In genomic region chr18:56402872-56403516, GRCh38 we compare ENCODE assay signal across 10 cellular contexts.
A peak's percentile ranks its signal among the peaks of the same experiment; 100 is the strongest.
DNase-seq lines count a peak whose midpoint lies in the region; ATAC-seq and TF ChIP-seq lines count a peak whose summit lies in the region.
"Had no signal": no experiment of that assay in that cellular context is flagged by ENCODE, and none has a peak within 500 bp of the region (broad histone marks: within the 10 kb centered on the region; RNA-seq: fewer than 3 reads in every experiment).

No MANE protein-coding gene starts in this region.

- no peaks in the 10 kb centered on the region for H3K36me3 Mint-ChIP-seq in activated naive CD4-positive, alpha-beta T cell treated with anti-CD3 and anti-CD28 coated beads for 36 hours (ENCODE audit: low read depth)

- no peaks in the 10 kb centered on the region for H3K36me3 ChIP-seq in fibroblast of lung (ENCODE audit: control insufficient read depth, insufficient read depth, low read length)

- no peak overlapping the region for H3K27ac Mint-ChIP-seq in activated naive CD4-positive, alpha-beta T cell treated with anti-CD3 and anti-CD28 coated beads for 36 hours
- H3K27ac Mint-ChIP-seq: T-helper 1 cell treated with Interleukin-12 subunit alpha and Interleukin-12 subunit beta and Interleukin-4 antibody, amounts not matched to agents 30 μg/mL and 1 μg/mL, for 36 hours had no signal

- intact Hi-C loops in activated naive CD4-positive, alpha-beta T cell treated with anti-CD3 and anti-CD28 coated beads for 36 hours (cut with micrococcal nuclease), result no loop called here

- H4K20me1 ChIP-seq in fibroblast of lung (ENCODE audit: control insufficient read depth, extremely low read depth, insufficient read depth, low read length), result no peaks in the 10 kb centered on the region

- no peaks in the 10 kb centered on the region for H3K4me1 ChIP-seq in fibroblast of lung (ENCODE audit: control insufficient read depth, extremely low read depth, insufficient read depth, low read length)

- H2AFZ ChIP-seq in fibroblast of lung (ENCODE audit: low read length), result peak overlapping the region; percentile 18

- no peak overlapping the region for H3K9ac ChIP-seq in fibroblast of lung (ENCODE audit: insufficient read depth, low read length)

- H3K27ac ChIP-seq in fibroblast of lung (ENCODE audit: insufficient read depth, low read length), result peak overlapping the region; percentile 7

- ATAC-seq in GM19463 (IDR thresholded peaks at IDR 0.05; ENCODE audit: unreplicated experiment), result no peak

- DNase-seq in ELR (ENCODE audit: low read depth) (peak; percentile 73), RKO (ENCODE audit: low spot score) (peak; percentile 61), fibroblast of lung (ENCODE audit: low read depth in 2 of 2) (peak; percentile 86 to 91), retinal pigment epithelial cell (ENCODE audit: low read depth) (peak; percentile 70), amygdala (lab: John Stamatoyannopoulos, UW) (no peak), T-helper 2 cell (no peak)
- no peak for DNase-seq in activated naive CD4-positive, alpha-beta T cell treated with anti-CD3 and anti-CD28 coated beads for 36 hours
- DNase-seq: NCI-H2171 treated with DMSO at 0.1 percent for 48 hours had no signal

- H3K27me3 Mint-ChIP-seq in activated naive CD4-positive, alpha-beta T cell treated with anti-CD3 and anti-CD28 coated beads for 36 hours (ENCODE audit: low read depth), result peaks cover 4% of the 10 kb centered on the region

- no peaks in the 10 kb centered on the region for H3K79me2 ChIP-seq in fibroblast of lung (ENCODE audit: control insufficient read depth, insufficient read depth, low read length)

- peak overlapping the region; percentile 11 for H3K4me2 ChIP-seq in fibroblast of lung (ENCODE audit: extremely low read depth, insufficient read depth, low read length)

- CTCF ChIA-PET in activated naive CD4-positive, alpha-beta T cell treated with anti-CD3 and anti-CD28 coated beads for 36 hours (lab: Charles Lee), result no interaction called here

- no peaks in the 10 kb centered on the region for H3K4me1 Mint-ChIP-seq in activated naive CD4-positive, alpha-beta T cell treated with anti-CD3 and anti-CD28 coated beads for 36 hours (ENCODE audit: low read depth)

- TF ChIP-seq CTCF in fibroblast of lung (conservative IDR thresholded peaks at IDR 0.05 in 1 of 2, IDR thresholded peaks at IDR 0.05 in 1 of 2; ENCODE audit: low read depth in 1 of 2, low read length in 2 of 2), result no peak
- no peak for TF ChIP-seq CTCF in retinal pigment epithelial cell (conservative IDR thresholded peaks at IDR 0.05; ENCODE audit: low read depth, low read length)

- H3K9me3 ChIP-seq in fibroblast of lung (ENCODE audit: control insufficient read depth, insufficient read depth, low read depth, low read length), result no peaks in the 10 kb centered on the region

- H3K27me3 ChIP-seq in fibroblast of lung (ENCODE audit: control insufficient read depth, insufficient read depth, low read length), result no peaks in the 10 kb centered on the region

- no peak overlapping the region for H3K4me3 ChIP-seq in fibroblast of lung (replicated peaks in 1 of 4; ENCODE audit: control extremely low read depth in 1 of 4, insufficient read depth in 1 of 4, low read depth in 3 of 4, low read length in 4 of 4)
- H3K4me3 ChIP-seq in retinal pigment epithelial cell (ENCODE audit: low read length), result no peak overlapping the region

- no peaks in the 10 kb centered on the region for H3K9me3 Mint-ChIP-seq in activated naive CD4-positive, alpha-beta T cell treated with anti-CD3 and anti-CD28 coated beads for 36 hours
- H3K9me3 Mint-ChIP-seq: T-helper 1 cell treated with Interleukin-12 subunit alpha and Interleukin-12 subunit beta and Interleukin-4 antibody, amounts not matched to agents 30 μg/mL and 1 μg/mL, for 36 hours had no signal

- H3K4me3 Mint-ChIP-seq in activated naive CD4-positive, alpha-beta T cell treated with anti-CD3 and anti-CD28 coated beads for 36 hours, result no peak overlapping the region
- H3K4me3 Mint-ChIP-seq: T-helper 1 cell treated with Interleukin-12 subunit alpha and Interleukin-12 subunit beta and Interleukin-4 antibody, amounts not matched to agents 30 μg/mL and 1 μg/mL, for 36 hours had no signal

Comparison
In these comparisons a context has a peak if more than half of its experiments do, and no peak if none do; other contexts are left out.
1. DNase-seq: peak in ELR (single experiment), RKO (single experiment), fibroblast of lung (2 of 2) and retinal pigment epithelial cell (single experiment); none in activated naive CD4-positive, alpha-beta T cell treated with anti-CD3 and anti-CD28 coated beads for 36 hours (single experiment), amygdala (0 of 56) and T-helper 2 cell (0 of 5).